21 cellular contexts compared by ENCODE assay signal in genomic region chr9:116683535-116683934, GRCh38. TPM values are rescaled to one million over a fixed set of nuclear protein-coding genes. Genes with fewer than 3 reads are reported as not detected.
DNase-seq lines count a peak whose midpoint lies in the region; ATAC-seq, FAIRE-seq and TF ChIP-seq lines count a peak whose summit lies in the region.
"Had no signal": no experiment of that assay in that cellular context is flagged by ENCODE, and none has a peak within 500 bp of the region (broad histone marks: within the 10 kb centered on the region; RNA-seq: fewer than 3 reads in every experiment).

No MANE protein-coding gene starts in this region.

- H3K9ac ChIP-seq in K562 (ENCODE audit: insufficient read depth in 1 of 2, low read depth in 2 of 2, low read length in 2 of 2), result no peak overlapping the region
- H3K9ac ChIP-seq: BLaER1 treated with 17β-estradiol and CSF1 and Interleukin-3, amounts not matched to agents 10 nM and 100 nM had no signal

- H3K27ac ChIP-seq in OCI-LY7 (ENCODE audit: low read depth, low read length, poor library complexity, severe bottlenecking) (no peak overlapping the region), K562 (ENCODE audit: extremely low read depth, low read depth, low read length) (no peak overlapping the region)
- H3K27ac ChIP-seq: BLaER1 treated with 17β-estradiol and CSF1 and Interleukin-3, amounts not matched to agents 10 nM and 100 nM; C4-2B had no signal

- H3K4me1 Mint-ChIP-seq in stimulated activated naive B cell treated with anti-CD40 and anti-IgM and Interleukin-4, amounts not matched to agents 10 μg/mL and 1 μg/mL and 100 μg/mL, for 72 hours, result peaks cover 18 to 23% of the 10 kb centered on the region in 2 donors

- peaks cover 2 to 3% of the 10 kb centered on the region in 2 donors for H3K9me3 Mint-ChIP-seq in stimulated activated naive B cell treated with anti-CD40 and anti-IgM and Interleukin-4, amounts not matched to agents 10 μg/mL and 1 μg/mL and 100 μg/mL, for 72 hours
- H3K9me3 Mint-ChIP-seq: CD4-positive, alpha-beta T cell had no signal

- no peaks in the 10 kb centered on the region for H3K9me2 ChIP-seq in OCI-LY7 (ENCODE audit: insufficient read depth, low read length)

- H2AFZ ChIP-seq in OCI-LY7 (ENCODE audit: low read length) (no peak overlapping the region), K562 (ENCODE audit: low read depth, low read length) (no peak overlapping the region)

- TF ChIP-seq EP300 in K562 (IDR thresholded peaks at IDR 0.05; ENCODE audit: low read length), result no peak

- H3K79me2 ChIP-seq in OCI-LY7 (ENCODE audit: insufficient read depth, low read depth, low read length), result peaks cover 7% of the 10 kb centered on the region; the same call in 1 of the 2 replicates
- peaks cover 4% of the 10 kb centered on the region; the same call in 2 of the 3 replicates for H3K79me2 ChIP-seq in K562 (ENCODE audit: control insufficient read depth, insufficient read depth, low read length)

- no peak overlapping the region for H3K27ac Mint-ChIP-seq in stimulated activated naive B cell treated with anti-CD40 and anti-IgM and Interleukin-4, amounts not matched to agents 10 μg/mL and 1 μg/mL and 100 μg/mL, for 72 hours
- H3K27ac Mint-ChIP-seq: B cell; CD4-positive, alpha-beta T cell; CD8-positive, alpha-beta T cell had no signal

- no peak for TF ChIP-seq RAD21 in K562 (CRISPR knock-in tag; conservative IDR thresholded peaks at IDR 0.05 in 1 of 2, IDR thresholded peaks at IDR 0.05 in 1 of 2)

- H3K4me2 ChIP-seq in OCI-LY7 (ENCODE audit: low read length) (no peak overlapping the region), K562 (ENCODE audit: insufficient read depth, low read length) (no peak overlapping the region)
- H3K4me2 ChIP-seq: BLaER1 treated with 17β-estradiol and CSF1 and Interleukin-3, amounts not matched to agents 10 nM and 100 nM had no signal

- peaks cover 11% of the 10 kb centered on the region for H3K9me3 ChIP-seq in OCI-LY7 (ENCODE audit: low read length)
- no peaks in the 10 kb centered on the region for H3K9me3 ChIP-seq in K562 (replicated peaks; ENCODE audit: control insufficient read depth, insufficient read depth, low read depth, low read length)
- H3K9me3 ChIP-seq: Caco-2 had no signal

- no peaks in the 10 kb centered on the region for H3K27me3 ChIP-seq in K562 (ENCODE audit: control insufficient read depth in 2 of 2, insufficient read depth in 2 of 2, low read length in 2 of 2)
- H3K27me3 ChIP-seq: BLaER1 treated with 17β-estradiol and CSF1 and Interleukin-3, amounts not matched to agents 10 nM and 100 nM had no signal

- H3K4me3 Mint-ChIP-seq in stimulated activated naive B cell treated with anti-CD40 and anti-IgM and Interleukin-4, amounts not matched to agents 10 μg/mL and 1 μg/mL and 100 μg/mL, for 72 hours, result no peak overlapping the region
- H3K4me3 Mint-ChIP-seq: B cell; CD4-positive, alpha-beta T cell; CD8-positive, alpha-beta T cell had no signal

- H4K20me1 ChIP-seq in OCI-LY7 (ENCODE audit: insufficient read depth, low read length) (no peaks in the 10 kb centered on the region), K562 (replicated peaks; ENCODE audit: control insufficient read depth, insufficient read depth, low read length) (no peaks in the 10 kb centered on the region)

- BruUV-seq in OCI-LY7 (replicated peaks; lab: Mats Ljungman, UMichigan), result no TSS peak
- no TSS peak for BruUV-seq in K562 (replicated peaks; lab: Mats Ljungman, UMichigan)

- peaks cover 4 to 6% of the 10 kb centered on the region in 2 donors for H3K36me3 Mint-ChIP-seq in stimulated activated naive B cell treated with anti-CD40 and anti-IgM and Interleukin-4, amounts not matched to agents 10 μg/mL and 1 μg/mL and 100 μg/mL, for 72 hours

- TF ChIP-seq POLR2A in K562 (conservative IDR thresholded peaks at IDR 0.05), result no peak

- no peaks in the 10 kb centered on the region for H3K36me3 ChIP-seq in OCI-LY7 (ENCODE audit: insufficient read depth, low read length)
- no peaks in the 10 kb centered on the region for H3K36me3 ChIP-seq in K562 (ENCODE audit: control insufficient read depth, insufficient read depth, low read length)
- H3K36me3 ChIP-seq: BLaER1 treated with 17β-estradiol and CSF1 and Interleukin-3, amounts not matched to agents 10 nM and 100 nM had no signal

- POLR2A ChIA-PET in OCI-LY7 (lab: Charles Lee), result no interaction called here
- POLR2A ChIA-PET in K562 (lab: Yijun Ruan, JAX), result no interaction called here

- H3K27me3 Mint-ChIP-seq in stimulated activated naive B cell treated with anti-CD40 and anti-IgM and Interleukin-4, amounts not matched to agents 10 μg/mL and 1 μg/mL and 100 μg/mL, for 72 hours, result peaks cover 3 to 11% of the 10 kb centered on the region in 2 donors
- H3K27me3 Mint-ChIP-seq: B cell; CD4-positive, alpha-beta T cell had no signal

- FAIRE-seq in K562 (lab: Jason Lieb, UNC), result no peak
- FAIRE-seq: A204.1, D721Med, G401.6, GM12891, GM19239 had no signal

- CTCF ChIA-PET in OCI-LY7 (lab: Charles Lee; ENCODE audit: unreplicated experiment) (no interaction called here), K562 (lab: Yijun Ruan, JAX; ENCODE audit: low intra/inter-chr PET ratio) (no interaction called here)

- intact Hi-C loops in OCI-LY7 (cut with micrococcal nuclease; ENCODE audit: unreplicated experiment), result no loop called here
- intact Hi-C loops in K562 (cut with micrococcal nuclease), result no loop called here

- peak; percentile 10 for DNase-seq in OCI-LY7 (ENCODE audit: low spot score)
- DNase-seq in K562 (ENCODE audit: extremely low read depth in 1 of 4, low spot score in 3 of 4), result no peak
- no peak for DNase-seq in stimulated activated naive B cell treated with anti-CD40 and anti-IgM and Interleukin-4, amounts not matched to agents 10 μg/mL and 1 μg/mL and 100 μg/mL, for 72 hours
- no peak for DNase-seq in ACHN
- DNase-seq: 8988T; AML-193; Caco-2; Calu3; CD4-positive, alpha-beta T cell; CD8-positive, alpha-beta T cell; DMS79 treated with DMSO at 0.1 percent for 48 hours; GF-D8 had no signal

- peaks cover 17% of the 10 kb centered on the region for H3K4me1 ChIP-seq in OCI-LY7 (ENCODE audit: insufficient read depth, low read length, poor library complexity, severe bottlenecking)
- H3K4me1 ChIP-seq in K562 (replicated peaks in 1 of 2; ENCODE audit: control insufficient read depth in 2 of 2, insufficient read depth in 2 of 2, low read length in 2 of 2), result peaks cover 10 to 16% of the 10 kb centered on the region in 2 experiments; a peak in 3 of 5 replicates

- in situ Hi-C loops in K562 (cut with MboI) (no loop called here), ACHN (cut with HindIII; ENCODE audit: low pct_ligation_motif_present, low pct_unique_long_range_greater_than_20kb, low sequenced_read_pairs) (no loop called here)

- TF ChIP-seq CTCF in OCI-LY7 (conservative IDR thresholded peaks at IDR 0.05; ENCODE audit: low read length) (no peak), K562 (IDR thresholded peaks at IDR 0.05 in 2 of 3, conservative IDR thresholded peaks at IDR 0.05 in 1 of 3; ENCODE audit: insufficient read depth in 2 of 3, low read depth in 1 of 3, low read length in 3 of 3) (no peak)

- H3K4me3 ChIP-seq in OCI-LY7 (ENCODE audit: low read depth, low read length, poor library complexity, severe bottlenecking) (no peak overlapping the region), K562 (no peak overlapping the region)
- H3K4me3 ChIP-seq: BLaER1 treated with 17β-estradiol and CSF1 and Interleukin-3, amounts not matched to agents 10 nM and 100 nM had no signal

- ATAC-seq in K562 (no peak), HG03442 (IDR thresholded peaks at IDR 0.05; ENCODE audit: unreplicated experiment) (no peak)
- no peak for ATAC-seq in stimulated activated naive B cell treated with anti-CD40 and anti-IgM and Interleukin-4, amounts not matched to agents 10 μg/mL and 1 μg/mL and 100 μg/mL, for 72 hours (replicated peaks)
- ATAC-seq: CD8-positive, alpha-beta T cell had no signal

- H3K9me1 ChIP-seq in K562 (ENCODE audit: control insufficient read depth, insufficient read depth, low read length), result no peaks in the 10 kb centered on the region

TF ChIP-seq in K562, 482 proteins besides CTCF, POLR2A, EP300 and RAD21 (continues in another document):
- no peak for TF ChIP-seq GATAD2A (IDR thresholded peaks at IDR 0.05)
- TF ChIP-seq ZNF232 (CRISPR knock-in tag; IDR thresholded peaks at IDR 0.05), result no peak
- TF ChIP-seq CBX3 (IDR thresholded peaks at IDR 0.05; ENCODE audit: borderline replicate concordance in 1 of 2, low read length in 2 of 2), result peak in 1 of 2 experiments; percentile 63; a peak in 1 of 3 replicates

RNA-seq across cellular contexts. Expression of gene TRIM32, which starts 3.6 kb away (rescaled TPM):
- total RNA-seq in OCI-LY7 (2014; rRNA removed; shearing (Covaris generic)), result 10.6 and 11.4 TPM in 2 replicates
- total RNA-seq in OCI-LY7 (2022) (13.9 and 14.3 TPM in 2 replicates), K562 (2014; rRNA removed) (4.4 and 5.8 TPM in 2 replicates), K562 (2014; rRNA removed; fragmentation: Illumina TruSeq; extraction: Trizol) (3.9 and 4.9 TPM in 2 replicates), K562 (2015; rRNA removed; fragmentation: Illumina TruSeq; extraction: Trizol) (5.8 and 5.9 TPM in 2 replicates), K562 (2021) (8.2 and 9.4 TPM in 2 replicates)
- total RNA-seq in K562 (2011; cell fraction: chromatin; rRNA removed; ENCODE audit: low replicate concordance), result 14.2 and 15.9 TPM in 2 replicates
- total RNA-seq in K562 (2011; cell fraction: nucleolus; rRNA removed), result 10.7 TPM in 2 replicates
- 11.1 and 11.5 TPM in 2 replicates for total RNA-seq in K562 (2011; cell fraction: nucleoplasm; rRNA removed)
- polyA plus RNA-seq in K562 (2011; rRNA removed) (7.3 and 9.3 TPM in 2 replicates), K562 (2014; fragmentation: Illumina TruSeq; extraction: Trizol) (5.8 and 6.4 TPM in 2 replicates), K562 (2014; fragmentation: Nextera tagmentation; extraction: Ambion mirVana) (1 to 10 TPM; 7.6 to 9.3 TPM), K562 (2014; rRNA removed) (3.5 and 3.6 TPM in 2 replicates)
- 6.6 and 7.3 TPM in 2 replicates for polyA plus RNA-seq in K562 (2011; cell fraction: cytosol; rRNA removed)
- polyA plus RNA-seq in K562 (2011; cell fraction: nucleus; rRNA removed), result 6.5 and 9.3 TPM in 2 replicates
- 5.3 and 6.1 TPM in 2 replicates for polyA plus RNA-seq in K562 (2012)
- polyA minus RNA-seq in K562 (2011; rRNA and poly(A)+ RNA removed), result 13.6 and 18.4 TPM in 2 replicates
- 4.6 and 6.0 TPM in 2 replicates for polyA minus RNA-seq in K562 (2011; cell fraction: cytosol; rRNA and poly(A)+ RNA removed)
- polyA minus RNA-seq in K562 (2011; cell fraction: nucleus; rRNA and poly(A)+ RNA removed), result 8.3 and 10.7 TPM in 2 replicates
